Comparison of ENCODE assay signal across 22 cellular contexts in genomic region chr7:14385074-14385473, GRCh38.
DNase-seq lines count a peak whose midpoint lies in the region; ATAC-seq and TF ChIP-seq lines count a peak whose summit lies in the region.
"Had no signal": no experiment of that assay in that cellular context is flagged by ENCODE, and none has a peak within 500 bp of the region (broad histone marks: within the 10 kb centered on the region; RNA-seq: fewer than 3 reads in every experiment).

No MANE protein-coding gene starts in this region.

- H3K9me3 ChIP-seq in RWPE2 (ENCODE audit: severe bottlenecking): no peaks in the 10 kb centered on the region
- H3K9me3 ChIP-seq in left lung: no peaks in the 10 kb centered on the region

- H3K27ac Mint-ChIP-seq in activated naive CD4-positive, alpha-beta T cell treated with anti-CD3 and anti-CD28 coated beads, Interleukin-2, amount 10 ng/mL, durations not matched to agents 7 days and 5 days: no peak overlapping the region
- H3K27ac Mint-ChIP-seq: CD14-positive monocyte, GM23338 had no signal

- peaks cover 7% of the 10 kb centered on the region for H3K9me3 Mint-ChIP-seq in activated naive CD4-positive, alpha-beta T cell treated with anti-CD3 and anti-CD28 coated beads, Interleukin-2, amount 10 ng/mL, durations not matched to agents 7 days and 5 days
- H3K9me3 Mint-ChIP-seq: GM23338 had no signal

- no peak overlapping the region for H3K27ac ChIP-seq in RWPE2 (ENCODE audit: poor library complexity, severe bottlenecking)
- H3K27ac ChIP-seq in left lung: no peak overlapping the region
- H3K27ac ChIP-seq: A549, KMS-11 had no signal

- TF ChIP-seq CTCF in AG10803 (conservative IDR thresholded peaks at IDR 0.05; ENCODE audit: low read length): no peak
- no peak for TF ChIP-seq CTCF in RWPE2 (IDR thresholded peaks at IDR 0.05; ENCODE audit: poor library complexity, severe bottlenecking)
- TF ChIP-seq CTCF in foreskin fibroblast (IDR thresholded peaks at IDR 0.05; ENCODE audit: low read depth, low read length): no peak
- no peak for TF ChIP-seq CTCF in left lung (IDR thresholded peaks at IDR 0.05)

- H3K36me3 Mint-ChIP-seq in activated naive CD4-positive, alpha-beta T cell treated with anti-CD3 and anti-CD28 coated beads, Interleukin-2, amount 10 ng/mL, durations not matched to agents 7 days and 5 days: no peaks in the 10 kb centered on the region
- H3K36me3 Mint-ChIP-seq: CD14-positive monocyte had no signal

- DNase-seq in AG10803 (ENCODE audit: low read depth) (peak; percentile 5), HCEC 1CT (peak; percentile 29), RWPE2 (ENCODE audit: low spot score) (no peak), foreskin fibroblast (peak; percentile 23 to 42), left lung (no peak), left lobe of liver (ENCODE audit: low spot score) (no peak)
- DNase-seq in activated naive CD4-positive, alpha-beta T cell treated with anti-CD3 and anti-CD28 coated beads, Interleukin-2, amount 10 ng/mL, durations not matched to agents 7 days and 5 days: no peak
- DNase-seq: DMS 273 treated with DMSO at 0.1 percent for 48 hours, GF-D8, MG63, NCI-H1048, NCI-H1436 treated with DMSO at 0.1 percent for 48 hours, NCI-H2029, NCI-H526 treated with DMSO at 0.1 percent for 48 hours, Right ventricle myocardium superior, SW 1271 had no signal

- H3K4me1 ChIP-seq in RWPE2 (ENCODE audit: insufficient read depth, poor library complexity, severe bottlenecking) (peaks cover 9% of the 10 kb centered on the region), left lung (no peaks in the 10 kb centered on the region)
- H3K4me1 ChIP-seq: A549 had no signal

- H3K27me3 Mint-ChIP-seq in activated naive CD4-positive, alpha-beta T cell treated with anti-CD3 and anti-CD28 coated beads, Interleukin-2, amount 10 ng/mL, durations not matched to agents 7 days and 5 days: no peaks in the 10 kb centered on the region

- intact Hi-C loops in left lung (cut with DNase I): no loop called here

- no peak overlapping the region for H3K4me3 Mint-ChIP-seq in activated naive CD4-positive, alpha-beta T cell treated with anti-CD3 and anti-CD28 coated beads, Interleukin-2, amount 10 ng/mL, durations not matched to agents 7 days and 5 days
- H3K4me3 Mint-ChIP-seq: CD14-positive monocyte, GM23338 had no signal

- H3K27me3 ChIP-seq in RWPE2 (ENCODE audit: insufficient read depth, poor library complexity, severe bottlenecking) (no peaks in the 10 kb centered on the region), left lung (no peaks in the 10 kb centered on the region)
- H3K27me3 ChIP-seq: MG63 had no signal

- H3K4me3 ChIP-seq in AG10803 (ENCODE audit: low read length): no peak overlapping the region
- no peak overlapping the region for H3K4me3 ChIP-seq in RWPE2 (ENCODE audit: severe bottlenecking)
- no peak overlapping the region for H3K4me3 ChIP-seq in foreskin fibroblast (ENCODE audit: low read depth in 1 of 2, low read length in 2 of 2)
- H3K4me3 ChIP-seq in left lung: no peak overlapping the region
- H3K4me3 ChIP-seq: A549, GM12878, GM23338, MG63 had no signal

- CTCF ChIA-PET in activated naive CD4-positive, alpha-beta T cell treated with anti-CD3 and anti-CD28 coated beads, Interleukin-2, amount 10 ng/mL, durations not matched to agents 7 days and 5 days (lab: Charles Lee): no interaction called here

- ATAC-seq in RWPE2 (ENCODE audit: low read depth) (0 out of 3 replicates have a peak, but pooled peaks have one; percentile 17), left lung (no peak), left lobe of liver (no peak), HG02588 (IDR thresholded peaks at IDR 0.05; ENCODE audit: unreplicated experiment) (no peak)
- ATAC-seq: A549, GM12878, GM23338 had no signal

- H3K36me3 ChIP-seq in RWPE2 (ENCODE audit: low read depth) (no peaks in the 10 kb centered on the region), left lung (no peaks in the 10 kb centered on the region)
- H3K36me3 ChIP-seq: MG63 had no signal

- H3K4me1 Mint-ChIP-seq in activated naive CD4-positive, alpha-beta T cell treated with anti-CD3 and anti-CD28 coated beads, Interleukin-2, amount 10 ng/mL, durations not matched to agents 7 days and 5 days: no peaks in the 10 kb centered on the region
- H3K4me1 Mint-ChIP-seq: CD14-positive monocyte had no signal

Comparison
In these comparisons a context has a peak if more than half of its experiments do, and no peak if none do; other contexts are left out.
1. DNase-seq: peak in AG10803 (single experiment), HCEC 1CT (single experiment) and foreskin fibroblast (2 of 2); none in RWPE2 (single experiment), left lung (0 of 2), activated naive CD4-positive, alpha-beta T cell treated with anti-CD3 and anti-CD28 coated beads, Interleukin-2, amount 10 ng/mL, durations not matched to agents 7 days and 5 days (single experiment) and left lobe of liver (single experiment).